11 cellular contexts compared by ENCODE assay signal in genomic region chr2:20091305-20091991, GRCh38. TPM values are rescaled to one million over a fixed set of nuclear protein-coding genes. Genes with fewer than 3 reads are reported as not detected.
DNase-seq lines count a peak whose midpoint lies in the region; ATAC-seq, FAIRE-seq and TF ChIP-seq lines count a peak whose summit lies in the region.
"Had no signal": no experiment of that assay in that cellular context is flagged by ENCODE, and none has a peak within 500 bp of the region (broad histone marks: within the 10 kb centered on the region; RNA-seq: fewer than 3 reads in every experiment).

No MANE protein-coding gene starts in this region.

- TF ChIP-seq CTCF in lower leg skin (IDR thresholded peaks at IDR 0.05) (no peak), upper lobe of right lung (IDR thresholded peaks at IDR 0.05) (no peak), coronary artery (IDR thresholded peaks at IDR 0.05) (no peak)

- FAIRE-seq in small intestine (lab: Jason Lieb, UNC) = no peak
- FAIRE-seq: frontal cortex had no signal

- H3K27ac ChIP-seq in upper lobe of right lung = peak overlapping the region; percentile 36
- peak overlapping the region in 1 of 2 donors; percentile 60 for H3K27ac ChIP-seq in small intestine (ENCODE audit: low read depth in 1 of 2, low read length in 1 of 2)
- H3K27ac ChIP-seq in coronary artery = peak overlapping the region in 1 of 2 donors; percentile 49

- 18 to 19% methylated on average over 11 of the region's 11 CpGs for WGBS in lower leg skin, 2 donors
- WGBS in small intestine, 3 donors = 54 to 82% (median 78%) methylated on average over 11 of the region's 11 CpGs

- no peak overlapping the region for H3K4me3 ChIP-seq in lower leg skin (ENCODE audit: low read depth, poor library complexity, severe bottlenecking)
- H3K4me3 ChIP-seq in upper lobe of right lung = no peak overlapping the region
- H3K4me3 ChIP-seq in small intestine (ENCODE audit: low read depth in 1 of 2, low read length in 2 of 2) = no peak overlapping the region
- no peak overlapping the region for H3K4me3 ChIP-seq in coronary artery

- H3K27me3 ChIP-seq in upper lobe of right lung (no peaks in the 10 kb centered on the region), small intestine (ENCODE audit: control insufficient read depth in 2 of 2, insufficient read depth in 2 of 2, low read length in 2 of 2) (no peaks in the 10 kb centered on the region)

- no peak for TF ChIP-seq POLR2A in lower leg skin (IDR thresholded peaks at IDR 0.05)

- peak; percentile 38 for ATAC-seq in upper lobe of right lung

- H3K9me3 ChIP-seq in upper lobe of right lung = no peaks in the 10 kb centered on the region
- H3K9me3 ChIP-seq in small intestine (ENCODE audit: control insufficient read depth, low read depth) = no peaks in the 10 kb centered on the region

- H3K36me3 ChIP-seq in upper lobe of right lung (no peaks in the 10 kb centered on the region), small intestine (ENCODE audit: control insufficient read depth in 2 of 2, insufficient read depth in 2 of 2, low read length in 2 of 2) (no peaks in the 10 kb centered on the region)

- intact Hi-C loops in lower leg skin (cut with DNase I; ENCODE audit: low total_unique reads) = no loop called here
- intact Hi-C loops in upper lobe of right lung (cut with DNase I) = loop anchor here (10.0 kb wide), 1 partner anchor 77 kb away; the partner anchor contains the start of gene MATN3

- peak; percentile 8 for DNase-seq in NCI-H446 treated with DMSO at 0.1 percent for 48 hours (lab: John Stamatoyannopoulos, UW)
- DNase-seq in dermis blood vessel endothelial cell = peak; percentile 79
- peak; percentile 87 to 96 for DNase-seq in lower leg skin (ENCODE audit: low spot score in 2 of 2)
- DNase-seq in upper lobe of right lung = no peak
- DNase-seq in SHP77 treated with DMSO at 0.1 percent for 48 hours (lab: John Stamatoyannopoulos, UW) = no peak
- no peak for DNase-seq in small intestine
- DNase-seq in coronary artery (ENCODE audit: low spot score) = no peak
- no peak for DNase-seq in NCI-H524 treated with DMSO at 0.1 percent for 48 hours (lab: John Stamatoyannopoulos, UW)
- DNase-seq: activated CD8-positive, alpha-beta memory T cell treated with anti-CD3 and anti-CD28 coated beads for 24 hours; NCI-H526 had no signal

- H3K4me1 ChIP-seq in upper lobe of right lung = no peaks in the 10 kb centered on the region
- peaks cover 3 to 4% of the 10 kb centered on the region in 2 donors for H3K4me1 ChIP-seq in small intestine (ENCODE audit: control insufficient read depth in 2 of 2, insufficient read depth in 1 of 2, low read depth in 1 of 2, low read length in 1 of 2)

RNA-seq across cellular contexts. Expression of gene LAPTM4A, which starts 40.0 kb away (rescaled TPM):
- 79.5 and 134 TPM in 2 replicates for total RNA-seq in dermis blood vessel endothelial cell
- 100 to 1,000 TPM; 102 to 139 (median 119) TPM for total RNA-seq in lower leg skin
- 245 TPM for total RNA-seq in upper lobe of right lung
- 100 to 1,000 TPM in 1 of 3 donors, 10 to 100 TPM in 2; 47.6 to 231 (median 82.4) TPM for polyA plus RNA-seq in small intestine

Comparison
In these comparisons a context has a peak if more than half of its experiments do, and no peak if none do; other contexts are left out.
1. DNase-seq: peak in NCI-H446 treated with DMSO at 0.1 percent for 48 hours (single experiment), dermis blood vessel endothelial cell (single experiment) and lower leg skin (2 of 2); none in upper lobe of right lung (single experiment), SHP77 treated with DMSO at 0.1 percent for 48 hours (single experiment), small intestine (single experiment), coronary artery (single experiment) and NCI-H524 treated with DMSO at 0.1 percent for 48 hours (single experiment).